ENCODE assay signal across 8 cellular contexts in the genomic region with DNA sequence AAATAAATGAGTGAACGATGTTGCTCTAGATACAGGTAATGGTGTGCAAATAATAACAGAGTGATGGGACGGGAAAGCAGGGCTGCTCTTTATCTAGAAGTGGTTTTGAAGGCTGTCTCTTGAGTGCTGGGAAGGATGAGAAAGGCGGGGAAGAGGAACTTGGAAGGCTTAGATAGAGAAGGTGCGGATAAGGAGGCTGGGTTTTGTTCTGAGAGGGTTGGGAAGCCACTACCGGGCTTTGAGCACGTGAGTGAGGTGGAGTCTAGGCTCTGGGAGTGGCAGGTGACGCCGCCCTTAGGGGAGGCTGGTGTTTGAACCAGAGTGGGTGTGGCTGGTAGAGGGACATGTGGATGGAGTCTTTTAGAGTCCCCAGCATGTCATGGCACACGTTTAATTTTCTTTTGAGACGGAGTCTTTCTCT. TPM values are rescaled to one million over a fixed set of nuclear protein-coding genes. Genes with fewer than 3 reads are reported as not detected.
DNase-seq lines count a peak whose midpoint lies in the region; ATAC-seq, FAIRE-seq and TF ChIP-seq lines count a peak whose summit lies in the region.

No MANE protein-coding gene starts in this region.

- H3K36me3 ChIP-seq in brain microvascular endothelial cell (replicated peaks) (peaks cover 6% of the 10 kb centered on the region), kidney (ENCODE audit: control insufficient read depth in 1 of 2, insufficient read depth in 2 of 2, low read length in 2 of 2) (peaks cover 0 to 4% of the 10 kb centered on the region in 2 donors)

- H3K4me1 Mint-ChIP-seq in HFFc6 (ENCODE audit: low read depth) = peaks cover 26% of the 10 kb centered on the region

- peak overlapping the region; percentile 95 for H3K4me3 Mint-ChIP-seq in HFFc6

- H3K9me3 Mint-ChIP-seq in HFFc6 = no peaks in the 10 kb centered on the region

- TF ChIP-seq CTCF in HFFc6 (IDR thresholded peaks at IDR 0.05) = no peak
- no peak for TF ChIP-seq CTCF in brain microvascular endothelial cell (IDR thresholded peaks at IDR 0.05; ENCODE audit: low read depth, low read length, missing control alignments)
- TF ChIP-seq CTCF in kidney (IDR thresholded peaks at IDR 0.05; ENCODE audit: borderline replicate concordance, extremely low read depth, insufficient read depth) = no peak

- DNase-seq in DMS53 (lab: John Stamatoyannopoulos, UW) = peak; percentile 87
- peak; percentile 75 for DNase-seq in HFFc6
- peak; percentile 45 for DNase-seq in NCI-H2171 (lab: John Stamatoyannopoulos, UW)
- DNase-seq in UCSD-AML1 (lab: John Stamatoyannopoulos, UW; ENCODE audit: unreplicated experiment) = peak; percentile 79
- DNase-seq in brain microvascular endothelial cell = peak; percentile 62
- DNase-seq in kidney = peak; percentile 80
- DNase-seq in stimulated activated CD4-positive, alpha-beta T cell treated with anti-CD3 and anti-CD28 coated beads, Interleukin-15, amount 100 ng/mL, for 48 hours (ENCODE audit: low read depth in 2 of 2) = peak; percentile 62 to 71

- H3K4me3 ChIP-seq in brain microvascular endothelial cell (ENCODE audit: low read depth, low read length) = peak overlapping the region; percentile 91
- peak overlapping the region; percentile 81 to 85 for H3K4me3 ChIP-seq in kidney (ENCODE audit: low read length in 2 of 2)

- H3K27me3 ChIP-seq in brain microvascular endothelial cell (replicated peaks) = no peaks in the 10 kb centered on the region

- H3K27ac ChIP-seq in brain microvascular endothelial cell (peak overlapping the region; percentile 91), kidney (ENCODE audit: low read depth in 2 of 2, low read length in 2 of 2) (peak overlapping the region in 1 of 2 donors; percentile 92)

- H3K9me3 ChIP-seq in kidney (ENCODE audit: control insufficient read depth in 1 of 2, low read length in 2 of 2) = no peaks in the 10 kb centered on the region

- intact Hi-C loops in kidney (cut with DNase I) = no loop called here

- in situ Hi-C loops in brain microvascular endothelial cell (cut with HindIII; ENCODE audit: low pct_ligation_motif_present, low sequenced_read_pairs) = no loop called here

- no peak for FAIRE-seq in kidney (lab: Jason Lieb, UNC)

- ATAC-seq in HG03025 (IDR thresholded peaks at IDR 0.05; ENCODE audit: low FRiP score, unreplicated experiment) = no peak

- H3K4me1 ChIP-seq in kidney (ENCODE audit: control insufficient read depth in 1 of 2, insufficient read depth in 1 of 2, low read depth in 1 of 2, low read length in 2 of 2) = peaks cover 0 to 12% of the 10 kb centered on the region in 2 donors

- peak overlapping the region; percentile 29 to 69 for H3K9ac ChIP-seq in kidney (ENCODE audit: low read length in 2 of 2)

- peak overlapping the region; percentile 86 for H3K27ac Mint-ChIP-seq in HFFc6

- peaks cover 37% of the 10 kb centered on the region; the same call in 1 of the 2 replicates for H3K36me3 Mint-ChIP-seq in HFFc6 (ENCODE audit: low read depth)

- H3K27me3 Mint-ChIP-seq in HFFc6 (ENCODE audit: insufficient read depth) = no peaks in the 10 kb centered on the region; the same call in 1 of the 2 replicates

RNA-seq across cellular contexts. Expression of a gene that starts 0.8 kb away (rescaled TPM):
- 10 to 100 TPM; 30.2 to 41.7 (median 32.5) TPM for total RNA-seq in HFFc6 (2021; fragmentation: NEBNext Ultra II Directional; extraction: Animal tissue kit (Norgen Biotek cat#: 25700))
- 23.0 TPM for total RNA-seq in kidney
- polyA plus RNA-seq in kidney (ENCODE audit: insufficient read depth, low read depth, low replicate concordance) = 24.6 TPM

RNA-seq across cellular contexts. Expression of a gene that starts 0.9 kb away (rescaled TPM):
- total RNA-seq in HFFc6 (2021; fragmentation: NEBNext Ultra II Directional; extraction: Animal tissue kit (Norgen Biotek cat#: 25700)) = 10 to 100 TPM; 57.6 to 71.5 (median 61.8) TPM
- 74.1 TPM for total RNA-seq in kidney
- polyA plus RNA-seq in kidney (ENCODE audit: insufficient read depth, low read depth, low replicate concordance) = 47.5 TPM

RNA-seq across cellular contexts. Expression of a gene that starts 29.6 kb away (rescaled TPM):
- 10 to 100 TPM in 3 of 6 experiments, 1 to 10 TPM in 3; 8.7 to 11.7 (median 9.9) TPM for total RNA-seq in HFFc6 (2021; fragmentation: NEBNext Ultra II Directional; extraction: Animal tissue kit (Norgen Biotek cat#: 25700))
- 9.7 TPM for total RNA-seq in kidney
- 70.7 TPM for polyA plus RNA-seq in kidney (ENCODE audit: insufficient read depth, low read depth, low replicate concordance)
